19 cellular contexts compared by ENCODE assay signal in the genomic region with DNA sequence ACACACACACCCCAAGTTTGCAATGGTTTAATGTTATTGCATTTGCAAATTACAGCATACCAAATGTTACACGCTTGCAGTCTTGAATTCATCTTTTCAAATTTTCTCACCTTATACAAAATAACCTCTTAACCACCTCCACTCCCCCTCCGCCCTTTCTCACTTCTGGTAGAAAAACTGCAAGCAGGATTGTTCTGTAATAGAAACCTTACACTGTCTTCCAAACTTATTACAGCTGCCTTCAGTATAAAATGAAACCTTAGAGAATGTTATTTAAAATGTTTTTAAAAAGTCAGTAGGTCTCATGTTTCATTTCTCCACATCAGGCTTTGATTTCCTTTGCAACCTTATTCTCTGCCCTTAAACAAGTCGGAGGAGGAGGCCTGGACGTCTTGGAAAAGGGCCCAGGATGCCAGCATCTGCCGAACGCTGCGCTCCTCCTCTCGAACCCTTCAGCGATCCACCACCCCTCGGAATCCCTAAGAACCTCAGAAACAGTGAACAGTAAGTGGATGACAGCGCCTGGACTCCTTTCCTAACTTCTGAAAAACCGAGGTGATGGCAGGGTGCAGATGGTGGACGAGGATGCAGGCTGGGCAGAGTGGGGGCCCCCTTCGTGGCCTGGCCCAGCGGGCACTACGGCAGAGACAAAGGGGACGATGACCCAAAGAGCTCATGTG.
DNase-seq lines count a peak whose midpoint lies in the region; ATAC-seq, FAIRE-seq and TF ChIP-seq lines count a peak whose summit lies in the region.
"Had no signal": no experiment of that assay in that cellular context is flagged by ENCODE, and none has a peak within 500 bp of the region (broad histone marks: within the 10 kb centered on the region; RNA-seq: fewer than 3 reads in every experiment).

No MANE protein-coding gene starts in this region.

- H3K9ac ChIP-seq in kidney (ENCODE audit: low read length in 2 of 2): peak overlapping the region in 1 of 2 donors; percentile 7

- H3K9me3 ChIP-seq in kidney (ENCODE audit: control insufficient read depth in 1 of 2, low read length in 2 of 2): no peaks in the 10 kb centered on the region
- H3K9me3 ChIP-seq in sigmoid colon: no peaks in the 10 kb centered on the region
- H3K9me3 ChIP-seq: A549, pancreas had no signal

- TF ChIP-seq CTCF in AG09309 (IDR thresholded peaks at IDR 0.05; ENCODE audit: control insufficient read depth, insufficient read depth, low read depth, low read length, missing control alignments) (no peak), kidney (IDR thresholded peaks at IDR 0.05; ENCODE audit: borderline replicate concordance, extremely low read depth, insufficient read depth) (no peak), sigmoid colon (IDR thresholded peaks at IDR 0.05) (no peak)

- no peak for FAIRE-seq in kidney (lab: Jason Lieb, UNC)
- FAIRE-seq: A549, pancreas had no signal

- TF ChIP-seq EP300 in sigmoid colon (IDR thresholded peaks at IDR 0.05): no peak

- WGBS in sigmoid colon, 2 donors: 79 to 80% methylated on average over 17 of the region's 17 CpGs

- no peaks in the 10 kb centered on the region for H3K36me3 ChIP-seq in kidney (ENCODE audit: control insufficient read depth in 1 of 2, insufficient read depth in 2 of 2, low read length in 2 of 2)
- peaks cover 0 to 3% (median 0%) of the 10 kb centered on the region in 4 donors for H3K36me3 ChIP-seq in sigmoid colon
- H3K36me3 ChIP-seq: pancreas had no signal

- DNase-seq in AG09309 (ENCODE audit: low read depth) (peak; percentile 29), caudate nucleus (lab: John Stamatoyannopoulos, UW) (peak in 8 of 61 donors; percentile 19 to 67 (median 28)), kidney (no peak), sigmoid colon (no peak)
- no peak for DNase-seq in activated effector memory CD4-positive, alpha-beta T cell treated with Interleukin-2 at 50 U/mL for 16 hours
- DNase-seq: activated naive CD4-positive, alpha-beta T cell; CD8-positive, alpha-beta memory T cell; glutamatergic neuron; GOT3; NCI-H1694; NCI-H446 treated with DMSO at 0.1 percent for 48 hours; SHP77 treated with DMSO at 0.1 percent for 48 hours; stimulated activated CD4-positive, alpha-beta T cell treated with anti-CD3 and anti-CD28 coated beads, Interleukin-15, amount 100 ng/mL, for 24 hours; T-helper 17 cell had no signal

- H3K4me1 ChIP-seq in kidney (ENCODE audit: control insufficient read depth in 1 of 2, insufficient read depth in 1 of 2, low read depth in 1 of 2, low read length in 2 of 2) (peaks cover 35 to 51% of the 10 kb centered on the region in 2 donors), sigmoid colon (peaks cover 0 to 81% (median 61%) of the 10 kb centered on the region in 4 donors)
- H3K4me1 ChIP-seq: A549 had no signal

- H3K27ac ChIP-seq in caudate nucleus (ENCODE audit: low read depth, low read length): peak overlapping the region; percentile 98
- H3K27ac ChIP-seq in kidney (ENCODE audit: low read depth in 2 of 2, low read length in 2 of 2): peak overlapping the region; percentile 73 to 90
- peak overlapping the region; percentile 61 to 89 (median 78) for H3K27ac ChIP-seq in sigmoid colon
- H3K27ac ChIP-seq: A549 had no signal

- H3K4me3 ChIP-seq in AG09309 (ENCODE audit: control insufficient read depth, low read depth, low read length) (no peak overlapping the region), kidney (ENCODE audit: low read length in 2 of 2) (no peak overlapping the region), sigmoid colon (peak overlapping the region in 2 of 4 donors; percentile 3 to 29)
- H3K4me3 ChIP-seq: A549, pancreas had no signal

- ATAC-seq in HG02763 (IDR thresholded peaks at IDR 0.05; ENCODE audit: unreplicated experiment): no peak
- no peak for ATAC-seq in GM21390 (IDR thresholded peaks at IDR 0.05; ENCODE audit: unreplicated experiment)
- ATAC-seq in HG03159 (IDR thresholded peaks at IDR 0.05; ENCODE audit: unreplicated experiment): no peak
- ATAC-seq: A549, T-helper 17 cell had no signal

- intact Hi-C loops in kidney (cut with DNase I): no loop called here
- intact Hi-C loops in sigmoid colon (cut with DNase I): loop anchor here (10.0 kb wide), 1 partner anchor 219 kb away; no protein-coding TSS in a partner anchor

- H3K27me3 ChIP-seq in sigmoid colon: no peaks in the 10 kb centered on the region
- H3K27me3 ChIP-seq: pancreas had no signal

- no peak for TF ChIP-seq POLR2A in sigmoid colon (IDR thresholded peaks at IDR 0.05)
